In the genomic region with DNA sequence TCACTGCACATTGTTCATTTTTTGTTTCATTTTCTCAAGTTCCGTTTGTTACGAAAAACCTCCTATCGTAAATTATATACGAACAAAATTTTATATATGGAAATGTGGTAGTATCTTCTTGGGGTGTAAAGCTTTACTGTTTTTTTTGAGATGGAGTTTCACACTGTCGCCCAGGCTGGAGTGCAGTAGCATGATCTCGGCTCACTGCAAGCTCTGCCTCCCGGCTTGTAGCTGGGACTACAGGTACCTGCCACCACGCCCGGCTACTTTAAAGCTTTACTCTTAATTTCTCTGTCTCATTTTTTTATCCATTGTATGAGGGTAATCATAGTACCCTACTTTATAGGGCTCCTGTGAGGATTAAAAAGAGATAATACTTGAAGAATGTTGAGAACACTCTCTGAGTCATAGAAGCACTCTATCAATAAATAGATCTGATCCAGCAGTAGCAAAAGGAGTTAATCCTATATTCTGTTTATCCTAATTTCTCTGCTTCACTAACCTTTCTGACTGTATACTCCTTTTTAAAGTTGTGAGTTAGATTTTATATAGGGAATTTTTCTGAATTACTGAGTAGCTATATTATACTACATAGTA, we compare ENCODE assay signal across 26 cellular contexts. TPM values are rescaled to one million over a fixed set of nuclear protein-coding genes. Genes with fewer than 3 reads are reported as not detected.
DNase-seq lines count a peak whose midpoint lies in the region; ATAC-seq and TF ChIP-seq lines count a peak whose summit lies in the region.
"Had no signal": no experiment of that assay in that cellular context is flagged by ENCODE, and none has a peak within 500 bp of the region (broad histone marks: within the 10 kb centered on the region; RNA-seq: fewer than 3 reads in every experiment).

No MANE protein-coding gene starts in this region.

- peak overlapping the region; percentile 31 to 77 (median 62) for H3K4me3 Mint-ChIP-seq in naive B cell
- H3K4me3 Mint-ChIP-seq: CD8-positive, alpha-beta memory T cell had no signal

- peak overlapping the region in 5 of 6 donors; percentile 5 to 88 (median 86) for H3K27ac Mint-ChIP-seq in naive B cell

- H3K27me3 Mint-ChIP-seq in naive B cell: no peaks in the 10 kb centered on the region
- H3K27me3 Mint-ChIP-seq: CD8-positive, alpha-beta memory T cell had no signal

- H3K4me3 ChIP-seq in GM08714 (ENCODE audit: low read length) (peak overlapping the region; percentile 48; the same call in 1 of the 2 replicates), retinal pigment epithelial cell (ENCODE audit: low read length) (no peak overlapping the region)
- H3K4me3 ChIP-seq: BLaER1 treated with 17β-estradiol and CSF1 and Interleukin-3, amounts not matched to agents 10 nM and 100 nM; GM23248; K562; SJSA1 had no signal

- H3K9me3 Mint-ChIP-seq in naive B cell: peaks cover 0 to 14% (median 5%) of the 10 kb centered on the region in 7 donors

- peaks cover 5 to 14% (median 11%) of the 10 kb centered on the region in 3 donors for H3K4me1 Mint-ChIP-seq in naive B cell

- DNase-seq in NCI-H82 treated with DMSO at 0.1 percent for 48 hours (lab: John Stamatoyannopoulos, UW; ENCODE audit: unreplicated experiment) (peak; percentile 10), naive B cell (no peak), retinal pigment epithelial cell (ENCODE audit: low read depth) (peak; percentile 23), D341Med (ENCODE audit: low spot score) (no peak), cerebellum (ENCODE audit: low spot score) (no peak)
- DNase-seq: CD8-positive, alpha-beta memory T cell; DND-41; GM23248; H7; MV-4-11; NCI-H1105; NCI-H1436 treated with DMSO at 0.1 percent for 48 hours; NCI-H187 treated with DMSO at 0.1 percent for 48 hours; NCI-H2171 treated with DMSO at 0.1 percent for 48 hours; NCI-H345; NCI-H510A treated with DMSO at 0.1 percent for 48 hours; NCI-H748 treated with DMSO at 0.1 percent for 48 hours; NK-92 treated with Interleukin-12 subunit alpha and Interleukin-12 subunit beta, amount 100 ng/mL, for 24 hours; PC-3 had no signal

- H3K36me3 Mint-ChIP-seq in naive B cell: peaks cover 14 to 15% of the 10 kb centered on the region in 2 donors

- TF ChIP-seq CTCF in retinal pigment epithelial cell (conservative IDR thresholded peaks at IDR 0.05; ENCODE audit: low read depth, low read length): no peak

- ATAC-seq in naive B cell (ENCODE audit: low read depth in 2 of 2) (no peak), GM19351 (IDR thresholded peaks at IDR 0.05; ENCODE audit: unreplicated experiment) (no peak)
- ATAC-seq: HepG2, K562, PC-3, Right ventricle myocardium inferior had no signal

RNA-seq across cellular contexts. Expression of gene LRRC70, which starts 5.6 kb away (rescaled TPM):
- polyA plus RNA-seq in naive B cell (ENCODE audit: low read depth in 6 of 6): 1 to 10 TPM in 2 of 6 donors, under 1 TPM in 3, not detected in 1; 0.61 to 2.4 (median 0.93) TPM
- 8.0 TPM for total RNA-seq in cerebellum

Comparison
In these comparisons a context has a peak if more than half of its experiments do, and no peak if none do; other contexts are left out.
1. DNase-seq: peak in NCI-H82 treated with DMSO at 0.1 percent for 48 hours (single experiment) and retinal pigment epithelial cell (single experiment); none in naive B cell (single experiment), D341Med (single experiment) and cerebellum (single experiment).